8 cellular contexts compared by ENCODE assay signal in genomic region chr1:183655562-183656075, GRCh38. TPM values are rescaled to one million over a fixed set of nuclear protein-coding genes. Genes with fewer than 3 reads are reported as not detected.
DNase-seq lines count a peak whose midpoint lies in the region; ATAC-seq and TF ChIP-seq lines count a peak whose summit lies in the region.

No MANE protein-coding gene starts in this region.

- no peaks in the 10 kb centered on the region for H3K9me3 ChIP-seq in testis

- no peaks in the 10 kb centered on the region for H3K27me3 ChIP-seq in testis

- H3K27ac ChIP-seq in C4-2B (no peak overlapping the region), testis (no peak overlapping the region)

- no peak overlapping the region for H3K4me3 ChIP-seq in LNCaP clone FGC (ENCODE audit: low read depth, low read length)
- no peak overlapping the region for H3K4me3 ChIP-seq in testis

- DNase-seq in LNCaP clone FGC (ENCODE audit: low read depth) (no peak), RKO (ENCODE audit: low spot score) (peak; percentile 86), fibroblast of the conjunctiva (ENCODE audit: low read depth) (peak; percentile 79), nucleus accumbens (lab: John Stamatoyannopoulos, UW) (peak in 53 of 56 donors; percentile 5 to 94 (median 60)), testis (peak; percentile 94)
- peak; percentile 44 to 52 for DNase-seq in activated T-helper 1 cell treated with anti-CD3 and anti-CD28 coated beads, Interleukin-2, amount 50 U/mL, for 16 hours (ENCODE audit: low read depth in 1 of 2, low spot score in 1 of 2)

- peak; percentile 44 for ATAC-seq in GM19467 (IDR thresholded peaks at IDR 0.05; ENCODE audit: unreplicated experiment)

- WGBS in testis, 2 donors = 6 to 15% methylated on average over 4 of the region's 4 CpGs

- intact Hi-C loops in testis (cut with DNase I; ENCODE audit: low total_unique reads) = loop anchor here (10.0 kb wide), 1 partner anchor 259 kb away; no protein-coding TSS in a partner anchor

- TF ChIP-seq POLR2A in testis (IDR thresholded peaks at IDR 0.05) = no peak

- TF ChIP-seq CTCF in C4-2B (conservative IDR thresholded peaks at IDR 0.05) = peak; percentile 95
- TF ChIP-seq CTCF in LNCaP clone FGC (IDR thresholded peaks at IDR 0.05; ENCODE audit: control insufficient read depth, extremely low read depth, insufficient read depth) = peak; percentile 84
- peak; percentile 89 to 94 (median 94) for TF ChIP-seq CTCF in testis (IDR thresholded peaks at IDR 0.05)

- H3K36me3 ChIP-seq in testis (ENCODE audit: low read depth, missing control alignments) = no peaks in the 10 kb centered on the region

- peaks cover 4% of the 10 kb centered on the region for H3K4me1 ChIP-seq in testis

RNA-seq across cellular contexts. Expression of gene APOBEC4, which starts 2.5 kb away (rescaled TPM):
- 1 to 10 TPM; 4.9 to 5.0 TPM for total RNA-seq in testis
- 23.7 TPM for polyA plus RNA-seq in testis (ENCODE audit: insufficient read depth, low read depth, low replicate concordance)

RNA-seq across cellular contexts. Expression of gene ARPC5, which starts 20.0 kb away (rescaled TPM):
- total RNA-seq in testis = 10 to 100 TPM; 55.8 to 66.6 TPM
- 136 TPM for polyA plus RNA-seq in testis (ENCODE audit: insufficient read depth, low read depth, low replicate concordance)
